8 cellular contexts compared by ENCODE assay signal in the genomic region with DNA sequence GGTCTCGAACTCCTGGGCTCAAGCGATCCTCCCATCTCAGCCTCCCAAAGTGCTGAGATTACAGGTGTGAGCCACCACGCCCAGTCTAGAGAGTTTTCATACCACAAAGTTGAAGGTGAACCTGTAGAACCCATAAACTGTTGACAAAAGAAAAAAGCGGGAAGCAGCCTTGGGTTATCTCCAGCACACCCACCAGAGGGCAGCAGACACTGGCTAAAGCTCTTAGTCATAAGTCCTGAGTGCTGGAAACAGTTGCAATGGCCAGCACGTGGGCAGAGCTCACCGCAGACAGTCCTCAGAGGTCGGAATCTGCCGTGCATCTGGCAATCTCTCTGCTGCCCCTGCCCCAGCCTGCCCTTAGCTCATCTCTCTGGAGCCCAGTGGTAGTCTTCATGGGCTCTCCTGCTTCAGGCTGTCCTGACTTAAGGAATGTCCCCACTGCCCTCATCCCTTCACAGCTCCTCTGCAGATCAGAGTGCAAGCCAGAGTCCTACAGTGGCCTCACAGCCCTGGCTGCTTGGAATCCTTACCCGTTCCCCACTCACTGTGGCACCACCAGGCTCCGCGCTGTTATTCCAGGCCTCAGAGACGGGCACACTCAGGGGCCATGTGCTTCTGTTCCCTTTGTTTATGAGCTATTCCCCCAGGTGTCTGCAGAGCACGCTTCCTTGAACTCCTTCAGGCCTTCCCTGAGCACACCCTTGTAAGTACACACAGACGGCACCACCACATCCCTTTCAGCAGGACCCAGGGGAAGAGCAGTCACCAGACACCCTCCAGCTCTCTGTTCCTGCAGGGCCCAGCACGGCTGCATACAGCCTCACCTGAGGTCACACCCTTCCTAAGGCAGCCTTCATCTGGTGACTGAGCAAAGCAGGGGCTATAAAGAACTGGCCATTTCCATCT. TPM values are rescaled to one million over a fixed set of nuclear protein-coding genes. Genes with fewer than 3 reads are reported as not detected.
DNase-seq lines count a peak whose midpoint lies in the region; ATAC-seq and TF ChIP-seq lines count a peak whose summit lies in the region.

No MANE protein-coding gene starts in this region.

- TF ChIP-seq CTCF in upper lobe of right lung (IDR thresholded peaks at IDR 0.05), result peak; percentile 91

- no peak overlapping the region for H3K4me3 Mint-ChIP-seq in activated naive CD8-positive, alpha-beta T cell

- DNase-seq in CD1c-positive myeloid dendritic cell (ENCODE audit: extremely low spot score), result peak; percentile 90
- DNase-seq in NCI-H1105 treated with DMSO at 0.1 percent for 48 hours (lab: John Stamatoyannopoulos, UW), result peak; percentile 83
- DNase-seq in SKM-1 (lab: John Stamatoyannopoulos, UW; ENCODE audit: unreplicated experiment), result peak; percentile 92
- peak; percentile 87 for DNase-seq in Right ventricle myocardium superior
- DNase-seq in posterior vena cava (ENCODE audit: low spot score), result peak; percentile 92
- peak; percentile 88 for DNase-seq in upper lobe of right lung

- H3K27ac Mint-ChIP-seq in activated naive CD8-positive, alpha-beta T cell, result peak overlapping the region; percentile 13

- no peaks in the 10 kb centered on the region for H3K36me3 Mint-ChIP-seq in activated naive CD8-positive, alpha-beta T cell

- H3K9me3 Mint-ChIP-seq in activated naive CD8-positive, alpha-beta T cell (ENCODE audit: low read depth), result no peaks in the 10 kb centered on the region

- H3K36me3 ChIP-seq in upper lobe of right lung, result no peaks in the 10 kb centered on the region

- ATAC-seq in GM21619 (IDR thresholded peaks at IDR 0.05; ENCODE audit: unreplicated experiment) (peak; percentile 57), Right ventricle myocardium superior (ENCODE audit: poor library complexity) (peak; percentile 98), upper lobe of right lung (peak; percentile 99)

- H3K27ac ChIP-seq in upper lobe of right lung, result no peak overlapping the region

- H3K4me1 Mint-ChIP-seq in activated naive CD8-positive, alpha-beta T cell (ENCODE audit: low read depth), result no peaks in the 10 kb centered on the region

- no peaks in the 10 kb centered on the region for H3K9me3 ChIP-seq in upper lobe of right lung

- H3K27me3 ChIP-seq in upper lobe of right lung, result no peaks in the 10 kb centered on the region

- H3K27me3 Mint-ChIP-seq in activated naive CD8-positive, alpha-beta T cell, result no peaks in the 10 kb centered on the region

- H3K4me1 ChIP-seq in upper lobe of right lung, result peaks cover 5% of the 10 kb centered on the region

- intact Hi-C loops in Right ventricle myocardium superior (cut with DNase I), result loop anchor here (2.0 to 10.0 kb wide), 2 partner anchors 142 to 266 kb away; no protein-coding TSS in a partner anchor
- intact Hi-C loops in posterior vena cava (cut with DNase I), result loop anchor here (5.0 to 10.0 kb wide), 2 partner anchors 142 to 270 kb away; no protein-coding TSS in a partner anchor
- intact Hi-C loops in upper lobe of right lung (cut with DNase I), result no loop called here

- H3K4me3 ChIP-seq in upper lobe of right lung, result no peak overlapping the region

RNA-seq across cellular contexts. Expression of a gene that starts 8.8 kb away (rescaled TPM):
- 20.1 TPM for total RNA-seq in Right ventricle myocardium superior
- 10 to 100 TPM; 15.1 to 20.5 TPM for total RNA-seq in posterior vena cava
- total RNA-seq in upper lobe of right lung, result 17.9 TPM

RNA-seq across cellular contexts. Expression of a gene that starts 46.6 kb away (rescaled TPM):
- total RNA-seq in Right ventricle myocardium superior (39.7 TPM), posterior vena cava (10 to 100 TPM; 49.8 to 50.8 TPM), upper lobe of right lung (66.5 TPM)

RNA-seq across cellular contexts. Expression of a gene that starts 56.3 kb away (rescaled TPM):
- total RNA-seq in Right ventricle myocardium superior, result 0.22 TPM
- total RNA-seq in posterior vena cava, result 1 to 10 TPM in 1 of 2 donors, under 1 TPM in 1; 0.51 to 1.2 TPM
- 5.4 TPM for total RNA-seq in upper lobe of right lung
